Comparison of ENCODE assay signal across 25 cellular contexts in the genomic region with DNA sequence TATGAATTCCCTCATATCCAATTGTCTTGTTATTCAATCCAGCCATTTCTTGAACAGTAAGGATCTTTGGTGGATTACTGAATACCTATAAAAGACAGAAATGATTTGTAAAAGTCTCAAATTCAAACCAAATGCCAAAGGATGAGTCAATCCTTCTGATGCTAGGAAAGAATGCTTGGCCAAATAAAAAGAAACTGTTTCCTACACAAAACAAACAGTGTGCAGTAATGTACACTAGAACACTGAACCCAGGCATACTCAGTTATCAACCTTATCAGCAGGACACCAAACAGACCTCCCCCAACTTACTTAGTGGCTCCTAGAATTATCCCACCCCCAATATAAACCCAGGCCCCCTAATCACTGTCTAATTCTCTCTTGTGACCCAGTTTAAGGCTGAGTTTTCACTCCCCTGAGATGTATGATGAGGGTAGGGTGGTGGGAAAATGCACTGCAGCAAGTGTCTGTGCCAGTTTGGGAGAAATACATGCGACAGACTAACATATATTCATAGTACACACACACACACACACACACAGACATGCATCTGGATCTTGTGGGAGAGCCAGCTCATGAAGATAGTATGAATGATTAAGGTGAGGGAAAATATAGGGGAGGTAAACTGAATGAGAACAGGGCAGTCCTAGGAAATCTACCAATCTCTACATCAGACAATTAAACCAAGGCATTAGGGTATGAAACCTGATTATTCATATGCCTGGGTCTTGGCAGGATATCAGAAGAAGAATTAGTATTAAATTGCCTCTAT. TPM values are rescaled to one million over a fixed set of nuclear protein-coding genes. Genes with fewer than 3 reads are reported as not detected.
DNase-seq lines count a peak whose midpoint lies in the region; ATAC-seq and TF ChIP-seq lines count a peak whose summit lies in the region.
"Had no signal": no experiment of that assay in that cellular context is flagged by ENCODE, and none has a peak within 500 bp of the region (broad histone marks: within the 10 kb centered on the region; RNA-seq: fewer than 3 reads in every experiment).

No MANE protein-coding gene starts in this region.

- no peak overlapping the region for H3K14ac ChIP-seq in trophoblast cell (ENCODE audit: low read length)

- no peak overlapping the region for H3K4me2 ChIP-seq in trophoblast cell (ENCODE audit: low read length)

- H3K9me3 Mint-ChIP-seq in naive thymus-derived CD8-positive, alpha-beta T cell = no peaks in the 10 kb centered on the region
- H3K9me3 Mint-ChIP-seq: stimulated activated naive CD8-positive, alpha-beta T cell treated with anti-CD3 and anti-CD28 coated beads, Interleukin-15, Interleukin-2, amounts not matched to agents 100 ng/mL and 50 ng/mL, for 24 hours had no signal

- H4K12ac ChIP-seq in trophoblast cell (ENCODE audit: low read depth, low read length) = no peak overlapping the region

- no peak overlapping the region for H3K27ac Mint-ChIP-seq in naive thymus-derived CD8-positive, alpha-beta T cell
- H3K27ac Mint-ChIP-seq: activated CD8-positive, alpha-beta T cell treated with anti-CD3 and anti-CD28 coated beads, Interleukin-2, amount 10 ng/mL, durations not matched to agents 7 days and 5 days; endodermal cell; naive B cell; stimulated activated naive CD8-positive, alpha-beta T cell treated with anti-CD3 and anti-CD28 coated beads, Interleukin-15, Interleukin-2, amounts not matched to agents 100 ng/mL and 50 ng/mL, for 24 hours had no signal

- H3K4me1 ChIP-seq in SJSA1 (replicated peaks) (peaks cover 12% of the 10 kb centered on the region), trophoblast cell (ENCODE audit: control insufficient read depth in 1 of 2, insufficient read depth in 2 of 2, low read length in 2 of 2) (no peaks in the 10 kb centered on the region)
- H3K4me1 ChIP-seq: adrenal gland, upper lobe of left lung had no signal

- no peak overlapping the region for H3K9ac ChIP-seq in trophoblast cell (ENCODE audit: low read length)

- no peak overlapping the region for H4K8ac ChIP-seq in trophoblast cell (ENCODE audit: low read depth, low read length)

- no peak overlapping the region for H3K23ac ChIP-seq in trophoblast cell (ENCODE audit: low read length)

- H3K36me3 ChIP-seq in SJSA1 (peaks cover 12% of the 10 kb centered on the region), trophoblast cell (ENCODE audit: control insufficient read depth in 1 of 2, insufficient read depth in 2 of 2, low read length in 2 of 2) (peaks cover 0 to 6% of the 10 kb centered on the region in 2 experiments)

- H3K4ac ChIP-seq in trophoblast cell (ENCODE audit: low read depth, low read length) = no peak overlapping the region

- intact Hi-C loops in posterior cingulate gyrus (cut with DNase I) = loop anchor here (10.0 kb wide), 1 partner anchor 470 kb away; no protein-coding TSS in a partner anchor

- no peak overlapping the region for H2BK5ac ChIP-seq in trophoblast cell (ENCODE audit: low read depth, low read length, poor library complexity)

- no peak overlapping the region for H2AFZ ChIP-seq in trophoblast cell (ENCODE audit: insufficient read depth, low read length, poor library complexity)

- POLR2A ChIA-PET in naive thymus-derived CD8-positive, alpha-beta T cell (lab: Charles Lee) = no interaction called here

- no peaks in the 10 kb centered on the region for H3K79me1 ChIP-seq in trophoblast cell (ENCODE audit: low read length)

- H3K27ac ChIP-seq in SJSA1 (peak overlapping the region; percentile 31; the same call in 1 of the 2 replicates), trophoblast cell (ENCODE audit: low read depth, low read length) (no peak overlapping the region)
- H3K27ac ChIP-seq: upper lobe of left lung, VCaP had no signal

- H2AK5ac ChIP-seq in trophoblast cell (ENCODE audit: low read length) = no peak overlapping the region

- H3K4me3 ChIP-seq in SJSA1 (no peak overlapping the region), fibroblast of mammary gland (ENCODE audit: control insufficient read depth, low read depth, low read length) (no peak overlapping the region), trophoblast cell (ENCODE audit: low read depth, low read length) (no peak overlapping the region)
- H3K4me3 ChIP-seq: adrenal gland, lung, upper lobe of left lung had no signal

- peak overlapping the region in 1 of 10 donors; percentile 15 for H3K4me3 Mint-ChIP-seq in naive thymus-derived CD8-positive, alpha-beta T cell
- H3K4me3 Mint-ChIP-seq: activated CD8-positive, alpha-beta T cell treated with anti-CD3 and anti-CD28 coated beads, Interleukin-2, amount 10 ng/mL, durations not matched to agents 7 days and 5 days; endodermal cell; naive B cell; stimulated activated naive CD8-positive, alpha-beta T cell treated with anti-CD3 and anti-CD28 coated beads, Interleukin-15, Interleukin-2, amounts not matched to agents 100 ng/mL and 50 ng/mL, for 24 hours had no signal

- H4K91ac ChIP-seq in trophoblast cell (ENCODE audit: low read depth, low read length) = no peak overlapping the region

- TF ChIP-seq CTCF in fibroblast of mammary gland (conservative IDR thresholded peaks at IDR 0.05; ENCODE audit: control insufficient read depth, insufficient read depth, low read depth, low read length) = no peak

- H3K36me3 Mint-ChIP-seq in naive thymus-derived CD8-positive, alpha-beta T cell = peaks cover 0 to 48% (median 0%) of the 10 kb centered on the region in 3 donors

- H3K27me3 ChIP-seq in SJSA1 (replicated peaks) (no peaks in the 10 kb centered on the region), trophoblast cell (ENCODE audit: insufficient read depth, low read length) (no peaks in the 10 kb centered on the region)
- H3K27me3 ChIP-seq: adrenal gland, upper lobe of left lung had no signal

- H3K27me3 Mint-ChIP-seq in naive thymus-derived CD8-positive, alpha-beta T cell = no peaks in the 10 kb centered on the region
- H3K27me3 Mint-ChIP-seq: naive B cell; stimulated activated naive CD8-positive, alpha-beta T cell treated with anti-CD3 and anti-CD28 coated beads, Interleukin-15, Interleukin-2, amounts not matched to agents 100 ng/mL and 50 ng/mL, for 24 hours had no signal

- no peak overlapping the region for H2BK12ac ChIP-seq in trophoblast cell (ENCODE audit: low read length)

- H2BK120ac ChIP-seq in trophoblast cell (ENCODE audit: insufficient read depth, low read length, poor library complexity) = no peak overlapping the region

- no peak for ATAC-seq in naive thymus-derived CD8-positive, alpha-beta T cell
- ATAC-seq: activated CD8-positive, alpha-beta T cell treated with anti-CD3 and anti-CD28 coated beads, Interleukin-2, amount 10 ng/mL, durations not matched to agents 7 days and 5 days had no signal

- peak; percentile 26 for DNase-seq in ELR (ENCODE audit: low read depth)
- peak in 1 of 2 experiments; percentile 18 for DNase-seq in SJSA1 (ENCODE audit: low read depth in 1 of 2, low spot score in 2 of 2)
- DNase-seq in fibroblast of mammary gland (ENCODE audit: low read depth) = peak; percentile 47
- DNase-seq in trophoblast cell = peak; percentile 42 to 66
- DNase-seq in activated CD4-positive, CD25-positive, alpha-beta regulatory T cell (lab: John Stamatoyannopoulos, UW) = no peak
- no peak for DNase-seq in posterior cingulate gyrus
- no peak for DNase-seq in foreskin melanocyte
- no peak for DNase-seq in naive thymus-derived CD8-positive, alpha-beta T cell
- DNase-seq: activated CD8-positive, alpha-beta T cell treated with anti-CD3 and anti-CD28 coated beads, Interleukin-2, amount 10 ng/mL, durations not matched to agents 7 days and 5 days; adrenal gland; C1 segment of cervical spinal cord; cerebellar nuclear complex; DMS153; endodermal cell; Kasumi-1; naive B cell; NCI-H1417 treated with DMSO at 0.1 percent for 48 hours; NCI-H2171 treated with DMSO at 0.1 percent for 48 hours; NCI-H748 treated with DMSO at 0.1 percent for 48 hours; SW 1271; upper lobe of left lung had no signal

- no CpG with 5 or more reads among the region's 1 CpG for WGBS in trophoblast cell (ENCODE audit: extremely low coverage, insufficient coverage, insufficient read length)

- no peak overlapping the region for H3K18ac ChIP-seq in trophoblast cell (ENCODE audit: low read length)

- H3K9me3 ChIP-seq in SJSA1 (replicated peaks) (no peaks in the 10 kb centered on the region), trophoblast cell (ENCODE audit: insufficient read depth, low read depth, low read length) (no peaks in the 10 kb centered on the region)
- H3K9me3 ChIP-seq: adrenal gland, upper lobe of left lung had no signal

- no peaks in the 10 kb centered on the region for H3K4me1 Mint-ChIP-seq in naive thymus-derived CD8-positive, alpha-beta T cell
- H3K4me1 Mint-ChIP-seq: endodermal cell had no signal

- H3K79me2 ChIP-seq in trophoblast cell (ENCODE audit: control insufficient read depth, insufficient read depth, low read length, poor library complexity) = no peaks in the 10 kb centered on the region

RNA-seq across cellular contexts. Expression of gene CLDN2, which starts 35.0 kb away (rescaled TPM):
- 0.11 TPM in 1 of 2 replicates, not detected in the other for total RNA-seq in SJSA1 (2014; rRNA removed; shearing (Covaris generic))
- 0.04 TPM in 1 of 2 replicates, not detected in the other for polyA plus RNA-seq in trophoblast cell (2013)
- not detected for total RNA-seq in naive thymus-derived CD8-positive, alpha-beta T cell
- polyA plus RNA-seq in naive thymus-derived CD8-positive, alpha-beta T cell = not detected
- total RNA-seq: activated CD8-positive, alpha-beta T cell treated with anti-CD3 and anti-CD28 coated beads, Interleukin-2, amount 10 ng/mL, durations not matched to agents 7 days and 5 days; endodermal cell; RPMI7951 had no signal

RNA-seq across cellular contexts. Expression of gene MORC4, which starts 44.8 kb away (rescaled TPM):
- 28.7 and 34.5 TPM in 2 replicates for total RNA-seq in SJSA1 (2014; rRNA removed; shearing (Covaris generic))
- 14.7 and 15.9 TPM in 2 replicates for polyA plus RNA-seq in trophoblast cell (2013)
- 10 to 100 TPM in 1 of 2 experiments, 1 to 10 TPM in 1; 9.5 to 10.6 TPM for total RNA-seq in naive thymus-derived CD8-positive, alpha-beta T cell
- 1 to 10 TPM; 2.6 to 4.2 (median 2.6) TPM for polyA plus RNA-seq in naive thymus-derived CD8-positive, alpha-beta T cell

RNA-seq across cellular contexts. Expression of gene RIPPLY1, which starts 52.0 kb away (rescaled TPM):
- not detected in 2 replicates for total RNA-seq in SJSA1 (2014; rRNA removed; shearing (Covaris generic))
- polyA plus RNA-seq in trophoblast cell (2013) = 0.04 and 0.07 TPM in 2 replicates
- total RNA-seq in naive thymus-derived CD8-positive, alpha-beta T cell = not detected
- not detected for polyA plus RNA-seq in naive thymus-derived CD8-positive, alpha-beta T cell
- total RNA-seq: activated CD8-positive, alpha-beta T cell treated with anti-CD3 and anti-CD28 coated beads, Interleukin-2, amount 10 ng/mL, durations not matched to agents 7 days and 5 days; endodermal cell; lung; RPMI7951; upper lobe of left lung had no signal
- polyA plus RNA-seq: lung had no signal

Comparison
In these comparisons a context has a peak if more than half of its experiments do, and no peak if none do; other contexts are left out.
1. DNase-seq: peak in ELR (single experiment), fibroblast of mammary gland (single experiment) and trophoblast cell (2 of 2); none in activated CD4-positive, CD25-positive, alpha-beta regulatory T cell (0 of 4), posterior cingulate gyrus (0 of 10), foreskin melanocyte (single experiment) and naive thymus-derived CD8-positive, alpha-beta T cell (0 of 10).